ENCODE assay signal across 13 cellular contexts in the genomic region with DNA sequence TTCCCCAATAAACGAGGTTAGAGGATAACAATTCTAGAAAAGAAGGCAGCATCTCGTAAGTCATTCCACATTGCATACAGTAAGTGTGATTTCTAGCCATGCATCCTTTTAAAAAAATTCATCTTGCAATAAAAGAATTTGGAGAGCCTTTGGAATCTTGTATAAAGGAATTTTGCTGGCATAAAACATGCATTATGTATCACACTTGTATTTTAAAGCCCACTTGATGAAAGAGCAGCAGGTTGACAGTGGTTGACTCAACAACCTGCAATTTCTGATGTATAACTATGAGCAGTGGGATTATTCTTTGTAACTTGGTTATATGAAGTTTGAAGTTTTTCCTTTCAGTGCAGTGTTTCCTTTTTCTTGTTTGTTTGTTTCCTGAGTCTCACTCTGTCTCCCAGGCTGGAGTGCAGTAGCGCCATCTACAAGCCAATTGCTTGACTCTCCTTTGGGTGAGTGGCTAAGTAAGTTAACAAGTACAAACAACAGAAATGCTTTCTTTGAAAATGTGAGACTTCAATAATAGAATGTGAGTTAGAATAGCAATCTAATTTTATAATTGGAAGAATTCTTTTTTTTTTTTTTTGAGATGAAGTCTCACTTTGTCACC. TPM values are rescaled to one million over a fixed set of nuclear protein-coding genes. Genes with fewer than 3 reads are reported as not detected.
DNase-seq lines count a peak whose midpoint lies in the region; ATAC-seq and TF ChIP-seq lines count a peak whose summit lies in the region.
"Had no signal": no experiment of that assay in that cellular context is flagged by ENCODE, and none has a peak within 500 bp of the region (broad histone marks: within the 10 kb centered on the region; RNA-seq: fewer than 3 reads in every experiment).

No MANE protein-coding gene starts in this region.

- no peak overlapping the region for H3K4me3 ChIP-seq in SJSA1
- H3K4me3 ChIP-seq: sigmoid colon had no signal

- ATAC-seq in GM18498 (IDR thresholded peaks at IDR 0.05; ENCODE audit: unreplicated experiment): no peak

- H3K36me3 ChIP-seq in SJSA1: no peaks in the 10 kb centered on the region
- H3K36me3 ChIP-seq: sigmoid colon had no signal

- no peaks in the 10 kb centered on the region for H3K9me3 ChIP-seq in SJSA1 (replicated peaks)
- H3K9me3 ChIP-seq: sigmoid colon had no signal

- no peaks in the 10 kb centered on the region for H3K27me3 ChIP-seq in SJSA1 (replicated peaks)
- H3K27me3 ChIP-seq: sigmoid colon had no signal

- H3K27ac ChIP-seq in SJSA1: peak overlapping the region; percentile 95
- H3K27ac ChIP-seq in epithelial cell of prostate: peak overlapping the region; percentile 54
- H3K27ac ChIP-seq: sigmoid colon had no signal

- in situ Hi-C loops in GM13977 (cut with MboI; ENCODE audit: low pct_unique_long_range_greater_than_20kb, low sequenced_read_pairs, unreplicated experiment): no loop called here

- peak; percentile 41 for TF ChIP-seq CTCF in GM13977 (IDR thresholded peaks at IDR 0.05; ENCODE audit: extremely low read depth, insufficient read depth, missing control alignments)

- peak; percentile 38 for DNase-seq in A172 (ENCODE audit: low spot score)
- no peak for DNase-seq in GM13977 (ENCODE audit: low spot score)
- peak in 1 of 2 experiments; percentile 31 for DNase-seq in SJSA1 (ENCODE audit: low read depth in 1 of 2, low spot score in 2 of 2)
- no peak for DNase-seq in epithelial cell of prostate (ENCODE audit: low read depth, low spot score)
- DNase-seq in stimulated activated CD8-positive, alpha-beta memory T cell treated with anti-CD3 and anti-CD28 coated beads, Interleukin-4, amount 100 ng/mL, for 48 hours: no peak
- no peak for DNase-seq in foreskin melanocyte
- DNase-seq in HK-2 (ENCODE audit: unreplicated experiment): no peak
- DNase-seq: activated effector memory CD4-positive, alpha-beta T cell treated with anti-CD3 and anti-CD28 coated beads, Interleukin-2, amount 50 U/mL, for 16 hours; mammary epithelial cell; NCI-H446 treated with DMSO at 0.1 percent for 48 hours; sigmoid colon; stimulated activated CD4-positive, alpha-beta T cell treated with anti-CD3 and anti-CD28 coated beads, Interleukin-4, amount 100 ng/mL, for 4 hours had no signal

- peaks cover 75% of the 10 kb centered on the region for H3K4me1 ChIP-seq in SJSA1 (replicated peaks)

RNA-seq across cellular contexts. Expression of a gene that starts 39.9 kb away (rescaled TPM):
- 4.8 and 5.4 TPM in 2 replicates for total RNA-seq in A172 (2014; rRNA removed; shearing (Covaris generic))
- total RNA-seq in SJSA1 (2014; rRNA removed; shearing (Covaris generic)): 5.1 and 7.0 TPM in 2 replicates
